Comparison of ENCODE assay signal across 12 cellular contexts in the genomic region with DNA sequence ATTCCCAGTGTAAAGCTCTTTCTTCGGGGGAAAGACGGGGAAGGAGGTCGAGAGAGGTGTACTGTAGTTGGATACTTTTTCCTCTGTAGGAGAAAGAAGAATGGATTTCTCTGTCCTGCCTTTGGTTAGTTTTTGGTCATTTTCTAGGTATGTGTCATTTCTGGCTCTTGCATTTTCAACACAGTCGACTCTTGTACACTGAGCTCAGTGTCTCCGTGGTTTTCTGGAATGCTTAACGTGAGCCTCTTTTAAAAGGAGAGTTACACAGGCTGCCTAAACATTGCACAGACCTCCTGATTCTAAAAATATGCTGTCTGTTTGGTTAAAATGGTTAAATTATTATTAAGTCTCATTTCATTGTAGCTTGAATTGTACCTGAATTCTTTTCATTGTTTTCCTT. TPM values are rescaled to one million over a fixed set of nuclear protein-coding genes. Genes with fewer than 3 reads are reported as not detected.
A peak's percentile ranks its signal among the peaks of the same experiment; 100 is the strongest.
DNase-seq lines count a peak whose midpoint lies in the region; ATAC-seq, FAIRE-seq and TF ChIP-seq lines count a peak whose summit lies in the region.
"Had no signal": no experiment of that assay in that cellular context is flagged by ENCODE, and none has a peak within 500 bp of the region (broad histone marks: within the 10 kb centered on the region; RNA-seq: fewer than 3 reads in every experiment).

No MANE protein-coding gene starts in this region.

- CTCF ChIA-PET in HepG2 (lab: Yijun Ruan, JAX; ENCODE audit: low intra/inter-chr PET ratio, low total read pairs) = no interaction called here

- no peaks in the 10 kb centered on the region for H3K36me3 ChIP-seq in HepG2 (replicated peaks in 1 of 2; ENCODE audit: control insufficient read depth in 1 of 2, insufficient read depth in 2 of 2, low read length in 2 of 2)
- no peaks in the 10 kb centered on the region for H3K36me3 ChIP-seq in right lobe of liver
- H3K36me3 ChIP-seq in body of pancreas (replicated peaks in 1 of 2; ENCODE audit: insufficient read depth in 1 of 2, low read depth in 2 of 2) = no peaks in the 10 kb centered on the region
- H3K36me3 ChIP-seq in tibial nerve = no peaks in the 10 kb centered on the region
- H3K36me3 ChIP-seq: heart left ventricle, Peyer's patch had no signal

- TF ChIP-seq RAD21 in HepG2 (CRISPR knock-in tag; IDR thresholded peaks at IDR 0.05) = no peak

- in situ Hi-C loops in HepG2 (cut with HindIII; ENCODE audit: extremely low pct_ligation_motif_present, low pct_unique_long_range_greater_than_20kb) = no loop called here

- POLR2A ChIA-PET in HepG2 (lab: Yijun Ruan, JAX) = interaction anchor here (0.9 to 1.1 kb wide), 2 partner anchors 23 to 50 kb away, joined by 4 to 5 read pairs; no protein-coding TSS in a partner anchor

- no TSS peak for BruUV-seq in HepG2 (replicated peaks; lab: Mats Ljungman, UMichigan)

- H3K27me3 ChIP-seq in HepG2 (ENCODE audit: control insufficient read depth in 1 of 2, insufficient read depth in 2 of 2, low read length in 2 of 2) (peaks cover 0 to 9% of the 10 kb centered on the region in 2 experiments; a peak in 1 of 5 replicates), right lobe of liver (no peaks in the 10 kb centered on the region), body of pancreas (no peaks in the 10 kb centered on the region), tibial nerve (no peaks in the 10 kb centered on the region)
- H3K27me3 ChIP-seq: heart left ventricle, Peyer's patch had no signal

- TF ChIP-seq EP300 in HepG2 (IDR thresholded peaks at IDR 0.05; ENCODE audit: low read depth in 2 of 2, low read length in 2 of 2) (no peak), HepG2 (CRISPR knock-in tag; IDR thresholded peaks at IDR 0.05; ENCODE audit: borderline replicate concordance) (no peak), tibial nerve (IDR thresholded peaks at IDR 0.05) (no peak)

- H3K4me1 ChIP-seq in HepG2 (ENCODE audit: insufficient read depth, low read length) = peaks cover 41% of the 10 kb centered on the region
- H3K4me1 ChIP-seq in right lobe of liver = no peaks in the 10 kb centered on the region
- peaks cover 4% of the 10 kb centered on the region for H3K4me1 ChIP-seq in body of pancreas
- H3K4me1 ChIP-seq in tibial nerve = peaks cover 0 to 14% (median 2%) of the 10 kb centered on the region in 4 donors

- 3% methylated on average over 6 of the region's 6 CpGs for WGBS in HepG2 (ENCODE audit: low lambda C conversion rate)
- 65% methylated on average over 6 of the region's 6 CpGs for WGBS in right lobe of liver (ENCODE audit: insufficient coverage, low coverage, low lambda C conversion rate, missing lambda C conversion rate)
- WGBS in body of pancreas, 2 donors = 65 to 67% methylated on average over 6 of the region's 6 CpGs
- WGBS in tibial nerve, 2 donors = 34 to 35% methylated on average over 6 of the region's 6 CpGs

- intact Hi-C loops in HepG2 (cut with micrococcal nuclease; ENCODE audit: unreplicated experiment) = loop anchor here (10.0 kb wide), 1 partner anchor 176 kb away; no protein-coding TSS in a partner anchor
- intact Hi-C loops in right lobe of liver (cut with DNase I) = no loop called here
- intact Hi-C loops in body of pancreas (cut with DNase I) = no loop called here

- H3K4me2 ChIP-seq in HepG2 (ENCODE audit: low read depth, low read length) = peak overlapping the region; percentile 52

- no peaks in the 10 kb centered on the region for H4K20me1 ChIP-seq in HepG2 (ENCODE audit: insufficient read depth, low read length)

- TF ChIP-seq POLR2A in HepG2 (IDR thresholded peaks at IDR 0.05; ENCODE audit: insufficient read depth in 1 of 2, low read depth in 2 of 2, low read length in 2 of 2) (no peak), right lobe of liver (IDR thresholded peaks at IDR 0.05) (no peak), body of pancreas (IDR thresholded peaks at IDR 0.05) (no peak), tibial nerve (IDR thresholded peaks at IDR 0.05) (no peak)

- ATAC-seq in HepG2 = peak; percentile 56
- no peak for ATAC-seq in right lobe of liver
- ATAC-seq in body of pancreas = peak; percentile 27

- H3K4me3 ChIP-seq in HepG2 (replicated peaks in 1 of 3; ENCODE audit: insufficient read depth in 1 of 3, low read depth in 2 of 3, low read length in 3 of 3) = no peak overlapping the region; a peak in 1 of 6 replicates
- no peak overlapping the region for H3K4me3 ChIP-seq in right lobe of liver
- H3K4me3 ChIP-seq in body of pancreas = no peak overlapping the region
- H3K4me3 ChIP-seq in tibial nerve = no peak overlapping the region
- H3K4me3 ChIP-seq: heart left ventricle, Peyer's patch had no signal

- peak overlapping the region; percentile 5; the same call in 1 of the 2 replicates for H3K9ac ChIP-seq in HepG2 (ENCODE audit: insufficient read depth, low read depth, low read length)

- H3K9me3 ChIP-seq in HepG2 (ENCODE audit: low read length) (no peaks in the 10 kb centered on the region), right lobe of liver (no peaks in the 10 kb centered on the region), body of pancreas (no peaks in the 10 kb centered on the region), tibial nerve (no peaks in the 10 kb centered on the region)
- H3K9me3 ChIP-seq: heart left ventricle, Peyer's patch had no signal

- TF ChIP-seq CTCF in HepG2 (CRISPR knock-in tag; IDR thresholded peaks at IDR 0.05) (no peak), right lobe of liver (IDR thresholded peaks at IDR 0.05) (no peak), body of pancreas (IDR thresholded peaks at IDR 0.05) (no peak), tibial nerve (IDR thresholded peaks at IDR 0.05) (no peak)

- no peak for FAIRE-seq in HepG2 (lab: Jason Lieb, UNC)
- FAIRE-seq in urothelium cell line (lab: Jason Lieb, UNC) = no peak

- H3K27ac ChIP-seq in HepG2 (ENCODE audit: extremely low read length, insufficient read depth, low read length) (no peak overlapping the region), right lobe of liver (no peak overlapping the region), body of pancreas (no peak overlapping the region), tibial nerve (no peak overlapping the region)
- H3K27ac ChIP-seq: Peyer's patch had no signal

- peak overlapping the region; percentile 33 for H2AFZ ChIP-seq in HepG2 (ENCODE audit: low read length)

- no peaks in the 10 kb centered on the region for H3K79me2 ChIP-seq in HepG2 (ENCODE audit: insufficient read depth, low read length)

- peak; percentile 55 for DNase-seq in HepG2 (ENCODE audit: low spot score)
- DNase-seq in right lobe of liver = no peak
- no peak for DNase-seq in body of pancreas
- DNase-seq in islet precursor cell = peak; percentile 84
- peak; percentile 62 for DNase-seq in urothelium cell line (ENCODE audit: low spot score)
- DNase-seq in NCI-H446 treated with DMSO at 0.1 percent for 48 hours (lab: John Stamatoyannopoulos, UW) = no peak
- no peak for DNase-seq in DMS53 (lab: John Stamatoyannopoulos, UW)
- DNase-seq in tibial nerve (ENCODE audit: low spot score in 2 of 2) = no peak
- DNase-seq: cerebellar nuclear complex, GDM1, heart left ventricle, Peyer's patch had no signal

TF ChIP-seq in HepG2, 621 proteins besides CTCF, POLR2A, EP300 and RAD21 (continues in another document):
- no peak for TF ChIP-seq MIER2 (CRISPR knock-in tag; IDR thresholded peaks at IDR 0.05)
- peak; percentile 22; the same call in 1 of the 2 replicates for TF ChIP-seq HMG20A (CRISPR knock-in tag; IDR thresholded peaks at IDR 0.05; ENCODE audit: borderline replicate concordance)
- TF ChIP-seq MAF1 (CRISPR knock-in tag; IDR thresholded peaks at IDR 0.05; ENCODE audit: borderline replicate concordance) = no peak
- no peak for TF ChIP-seq RORA (CRISPR knock-in tag; IDR thresholded peaks at IDR 0.05)
- TF ChIP-seq, protein P1, sequence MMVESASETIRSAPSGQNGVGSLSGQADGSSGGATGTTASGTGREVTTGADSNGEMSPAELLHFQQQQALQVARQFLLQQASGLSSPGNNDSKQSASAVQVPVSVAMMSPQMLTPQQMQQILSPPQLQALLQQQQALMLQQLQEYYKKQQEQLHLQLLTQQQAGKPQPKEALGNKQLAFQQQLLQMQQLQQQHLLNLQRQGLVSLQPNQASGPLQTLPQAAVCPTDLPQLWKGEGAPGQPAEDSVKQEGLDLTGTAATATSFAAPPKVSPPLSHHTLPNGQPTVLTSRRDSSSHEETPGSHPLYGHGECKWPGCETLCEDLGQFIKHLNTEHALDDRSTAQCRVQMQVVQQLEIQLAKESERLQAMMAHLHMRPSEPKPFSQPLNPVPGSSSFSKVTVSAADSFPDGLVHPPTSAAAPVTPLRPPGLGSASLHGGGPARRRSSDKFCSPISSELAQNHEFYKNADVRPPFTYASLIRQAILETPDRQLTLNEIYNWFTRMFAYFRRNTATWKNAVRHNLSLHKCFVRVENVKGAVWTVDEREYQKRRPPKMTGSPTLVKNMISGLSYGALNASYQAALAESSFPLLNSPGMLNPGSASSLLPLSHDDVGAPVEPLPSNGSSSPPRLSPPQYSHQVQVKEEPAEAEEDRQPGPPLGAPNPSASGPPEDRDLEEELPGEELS (CRISPR knock-in tag; IDR thresholded peaks at IDR 0.05) = no peak
- no peak for TF ChIP-seq ZNF777 (CRISPR knock-in tag; IDR thresholded peaks at IDR 0.05)

RNA-seq across cellular contexts. Expression of a gene that starts 21.8 kb away (rescaled TPM):
- total RNA-seq in HepG2 (2016; rRNA removed; fragmentation: Illumina TruSeq; extraction: Trizol) (183 and 212 TPM in 2 replicates), right lobe of liver (10 to 100 TPM in 5 of 6 experiments, 1 to 10 TPM in 1; 6.6 to 25.0 (median 16.9) TPM), body of pancreas (100 to 1,000 TPM in 1 of 2 donors, 10 to 100 TPM in 1; 86.0 to 102 TPM), tibial nerve (100 to 1,000 TPM; 106 to 164 (median 145) TPM)
- total RNA-seq in HepG2 (2016; cell fraction: cytosol; rRNA removed; fragmentation: Illumina TruSeq; extraction: Trizol; ENCODE audit: low read depth) = 199 and 222 TPM in 2 replicates
- total RNA-seq in HepG2 (2016; cell fraction: insoluble cytoplasmic fraction; rRNA removed; fragmentation: Illumina TruSeq; extraction: Trizol) = 184 and 207 TPM in 2 replicates
- total RNA-seq in HepG2 (2016; cell fraction: membrane; rRNA removed; fragmentation: Illumina TruSeq; extraction: Trizol) = 57.2 and 68.7 TPM in 2 replicates
- 199 and 219 TPM in 2 replicates for total RNA-seq in HepG2 (2016; cell fraction: nucleus; rRNA removed; fragmentation: Illumina TruSeq; extraction: Trizol)
- polyA plus RNA-seq in HepG2 (2011; rRNA removed) = 65.4 and 78.6 TPM in 2 replicates
- 19.0 and 29.7 TPM in 2 replicates for polyA plus RNA-seq in HepG2 (2011; cell fraction: cytosol; rRNA removed)
- polyA plus RNA-seq in HepG2 (2011; cell fraction: nucleus; rRNA removed) = 62.0 and 92.3 TPM in 2 replicates
- 76.8 and 87.2 TPM in 2 replicates for polyA plus RNA-seq in HepG2 (2012)
- polyA plus RNA-seq in HepG2 (2016; cell fraction: cytosol; fragmentation: Illumina TruSeq; extraction: Trizol; ENCODE audit: low read depth) = 1.3 and 1.9 TPM in 2 replicates
- 88.6 and 101 TPM in 2 replicates for polyA plus RNA-seq in HepG2 (2016; cell fraction: insoluble cytoplasmic fraction; fragmentation: Illumina TruSeq; extraction: Trizol; ENCODE audit: low read depth)
- 5.8 and 6.9 TPM in 2 replicates for polyA plus RNA-seq in HepG2 (2016; cell fraction: membrane; fragmentation: Illumina TruSeq; extraction: Trizol; ENCODE audit: low read depth)
- 136 and 142 TPM in 2 replicates for polyA plus RNA-seq in HepG2 (2016; cell fraction: nucleus; fragmentation: Illumina TruSeq; extraction: Trizol; ENCODE audit: insufficient read depth, low read depth)
- 61.7 and 123 TPM in 2 replicates for polyA minus RNA-seq in HepG2 (2011; rRNA and poly(A)+ RNA removed; ENCODE audit: low replicate concordance)
- 94.5 and 101 TPM in 2 replicates for polyA minus RNA-seq in HepG2 (2011; cell fraction: cytosol; rRNA and poly(A)+ RNA removed)
- 545 and 549 TPM in 2 replicates for polyA minus RNA-seq in HepG2 (2011; cell fraction: nucleus; rRNA and poly(A)+ RNA removed)

Comparison
In these comparisons a context has a peak if more than half of its experiments do, and no peak if none do; other contexts are left out.
1. ATAC-seq: peak in HepG2 (single experiment) and body of pancreas (single experiment); none in right lobe of liver (0 of 4).
2. DNase-seq: peak in HepG2 (single experiment), islet precursor cell (single experiment) and urothelium cell line (single experiment); none in right lobe of liver (0 of 3), body of pancreas (0 of 4), NCI-H446 treated with DMSO at 0.1 percent for 48 hours (single experiment), DMS53 (single experiment) and tibial nerve (0 of 2).